ENCODE assay signal across 28 cellular contexts in the genomic region with DNA sequence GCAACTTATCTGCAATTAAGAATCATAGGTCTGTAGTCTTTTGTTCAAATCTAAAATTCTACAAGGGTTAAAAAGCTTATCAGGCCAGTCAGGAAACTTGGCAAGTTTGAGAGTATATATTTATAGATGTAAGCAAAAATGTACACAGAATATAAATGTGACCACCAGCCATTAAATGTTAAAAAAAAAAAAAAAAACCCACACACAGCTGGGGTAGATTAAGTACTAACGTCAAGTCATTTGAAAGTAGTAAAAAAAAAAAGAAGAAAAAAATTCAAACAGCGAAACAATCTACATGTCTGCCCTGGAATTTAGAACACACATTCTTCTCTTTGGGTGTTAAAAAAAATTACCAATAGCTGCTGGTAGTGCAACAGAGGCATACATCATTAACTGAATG.
"Had no signal": no experiment of that assay in that cellular context is flagged by ENCODE, and none has a peak within 500 bp of the region (broad histone marks: within the 10 kb centered on the region; RNA-seq: fewer than 3 reads in every experiment).

No MANE protein-coding gene starts in this region.

- H3K4me1 ChIP-seq: parathyroid adenoma had no signal

- H3K27ac Mint-ChIP-seq: activated CD4-positive, alpha-beta memory T cell treated with anti-CD3 and anti-CD28 coated beads for 36 hours; activated CD4-positive, alpha-beta T cell treated with anti-CD3 and anti-CD28 coated beads, Interleukin-2, amount 10 ng/mL, durations not matched to agents 24 days and 14 days; neural progenitor cell; stimulated activated naive B cell treated with anti-CD40 and anti-IgM and Interleukin-4, amounts not matched to agents 10 μg/mL and 1 μg/mL and 100 μg/mL, for 72 hours; T-helper 1 cell treated with Interleukin-12 subunit alpha and Interleukin-12 subunit beta and Interleukin-4 antibody, amounts not matched to agents 30 μg/mL and 1 μg/mL, for 36 hours had no signal

- ATAC-seq: esophagus mucosa; gastrocnemius medialis; left cardiac atrium; psoas muscle; stimulated activated naive B cell treated with anti-CD40 and anti-IgM and Interleukin-4, amounts not matched to agents 10 μg/mL and 1 μg/mL and 100 μg/mL, for 72 hours had no signal

- H3K4me1 Mint-ChIP-seq: naive B cell had no signal

- H3K27me3 Mint-ChIP-seq: activated CD4-positive, alpha-beta memory T cell treated with anti-CD3 and anti-CD28 coated beads for 36 hours; activated CD4-positive, alpha-beta T cell treated with anti-CD3 and anti-CD28 coated beads, Interleukin-2, amount 10 ng/mL, durations not matched to agents 24 days and 14 days; activated naive CD4-positive, alpha-beta T cell treated with anti-CD3 and anti-CD28 coated beads, Interleukin-2, amount 10 ng/mL, durations not matched to agents 7 days and 5 days; naive B cell; stimulated activated naive B cell treated with anti-CD40 and anti-IgM and Interleukin-4, amounts not matched to agents 10 μg/mL and 1 μg/mL and 100 μg/mL, for 72 hours had no signal

- DNase-seq: activated CD4-positive, alpha-beta memory T cell treated with anti-CD3 and anti-CD28 coated beads for 36 hours; activated CD4-positive, alpha-beta T cell treated with anti-CD3 and anti-CD28 coated beads, Interleukin-2, amount 10 ng/mL, durations not matched to agents 24 days and 14 days; activated CD4-positive, CD25-positive, alpha-beta regulatory T cell treated with anti-CD3 and anti-CD28 coated beads, Interleukin-2, amount 50 U/mL, for 72 hours; activated CD8-positive, alpha-beta memory T cell treated with anti-CD3 and anti-CD28 coated beads, Interleukin-2, amount 50 U/mL, for 4 hours; activated effector memory CD4-positive, alpha-beta T cell treated with anti-CD3 and anti-CD28 coated beads, Interleukin-2, amount 50 U/mL, for 16 hours; activated naive CD4-positive, alpha-beta T cell treated with anti-CD3 and anti-CD28 coated beads, Interleukin-2, amount 10 ng/mL, durations not matched to agents 7 days and 5 days; activated T-cell treated with anti-CD3 and anti-CD28 coated beads, Interleukin-2, amount 50 U/mL, for 1 hour; amniotic stem cell; caudate nucleus; gastrocnemius medialis; glutamatergic neuron; left cardiac atrium; mammary epithelial cell; naive B cell; occipital lobe; psoas muscle; stimulated activated CD4-positive, alpha-beta T cell treated with anti-CD3 and anti-CD28 coated beads, Interleukin-15, amount 100 ng/mL, for 24 hours; stimulated activated CD4-positive, alpha-beta T cell treated with anti-CD3 and anti-CD28 coated beads, Interleukin-2, amount 100 ng/mL, for 24 hours; stimulated activated naive B cell treated with anti-CD40 and anti-IgM and Interleukin-4, amounts not matched to agents 10 μg/mL and 1 μg/mL and 100 μg/mL, for 72 hours; stomach; T-helper 9 cell; transverse colon; WERI-Rb-1 had no signal

- H3K27ac ChIP-seq: gastrocnemius medialis, neural progenitor cell, parathyroid adenoma, psoas muscle, stomach, transverse colon, WERI-Rb-1 had no signal

- H3K27me3 ChIP-seq: gastrocnemius medialis, neural progenitor cell, stomach, transverse colon had no signal

- H3K36me3 Mint-ChIP-seq: naive B cell; stimulated activated naive B cell treated with anti-CD40 and anti-IgM and Interleukin-4, amounts not matched to agents 10 μg/mL and 1 μg/mL and 100 μg/mL, for 72 hours had no signal

- H3K9me3 Mint-ChIP-seq: activated CD4-positive, alpha-beta memory T cell treated with anti-CD3 and anti-CD28 coated beads for 36 hours; activated CD4-positive, alpha-beta T cell treated with anti-CD3 and anti-CD28 coated beads, Interleukin-2, amount 10 ng/mL, durations not matched to agents 24 days and 14 days; activated naive CD4-positive, alpha-beta T cell treated with anti-CD3 and anti-CD28 coated beads, Interleukin-2, amount 10 ng/mL, durations not matched to agents 7 days and 5 days; activated T-helper 1 cell treated with anti-CD3 and anti-CD28 coated beads, Interleukin-12 subunit alpha, Interleukin-12 subunit beta, Interleukin-2, Interleukin-4 antibody, amounts not matched to agents 30 ng/mL and 10 ng/mL and 1 ng/mL, durations not matched to agents 14 hours and 24 hours and 36 hours; naive B cell; neural progenitor cell; stimulated activated naive B cell treated with anti-CD40 and anti-IgM and Interleukin-4, amounts not matched to agents 10 μg/mL and 1 μg/mL and 100 μg/mL, for 72 hours; T-helper 1 cell treated with Interleukin-12 subunit alpha and Interleukin-12 subunit beta and Interleukin-4 antibody, amounts not matched to agents 30 μg/mL and 1 μg/mL, for 36 hours had no signal

- H3K36me3 ChIP-seq: gastrocnemius medialis, neural progenitor cell, WERI-Rb-1 had no signal

- H3K4me3 ChIP-seq: gastrocnemius medialis, neural progenitor cell, psoas muscle, stomach, transverse colon had no signal

- H3K9ac ChIP-seq: neural progenitor cell, parathyroid adenoma had no signal

- H3K9me3 ChIP-seq: gastrocnemius medialis, psoas muscle, stomach, transverse colon had no signal

- H3K4me3 Mint-ChIP-seq: activated CD4-positive, alpha-beta memory T cell treated with anti-CD3 and anti-CD28 coated beads for 36 hours; activated CD4-positive, alpha-beta T cell treated with anti-CD3 and anti-CD28 coated beads, Interleukin-2, amount 10 ng/mL, durations not matched to agents 24 days and 14 days; activated naive CD4-positive, alpha-beta T cell treated with anti-CD3 and anti-CD28 coated beads, Interleukin-2, amount 10 ng/mL, durations not matched to agents 7 days and 5 days; activated T-helper 1 cell treated with anti-CD3 and anti-CD28 coated beads, Interleukin-12 subunit alpha, Interleukin-12 subunit beta, Interleukin-2, Interleukin-4 antibody, amounts not matched to agents 30 ng/mL and 10 ng/mL and 1 ng/mL, durations not matched to agents 14 hours and 24 hours and 36 hours; naive B cell; neural progenitor cell; stimulated activated naive B cell treated with anti-CD40 and anti-IgM and Interleukin-4, amounts not matched to agents 10 μg/mL and 1 μg/mL and 100 μg/mL, for 72 hours; T-helper 1 cell treated with Interleukin-12 subunit alpha and Interleukin-12 subunit beta and Interleukin-4 antibody, amounts not matched to agents 30 μg/mL and 1 μg/mL, for 36 hours had no signal
